ENCODE assay signal across 30 cellular contexts in the genomic region with DNA sequence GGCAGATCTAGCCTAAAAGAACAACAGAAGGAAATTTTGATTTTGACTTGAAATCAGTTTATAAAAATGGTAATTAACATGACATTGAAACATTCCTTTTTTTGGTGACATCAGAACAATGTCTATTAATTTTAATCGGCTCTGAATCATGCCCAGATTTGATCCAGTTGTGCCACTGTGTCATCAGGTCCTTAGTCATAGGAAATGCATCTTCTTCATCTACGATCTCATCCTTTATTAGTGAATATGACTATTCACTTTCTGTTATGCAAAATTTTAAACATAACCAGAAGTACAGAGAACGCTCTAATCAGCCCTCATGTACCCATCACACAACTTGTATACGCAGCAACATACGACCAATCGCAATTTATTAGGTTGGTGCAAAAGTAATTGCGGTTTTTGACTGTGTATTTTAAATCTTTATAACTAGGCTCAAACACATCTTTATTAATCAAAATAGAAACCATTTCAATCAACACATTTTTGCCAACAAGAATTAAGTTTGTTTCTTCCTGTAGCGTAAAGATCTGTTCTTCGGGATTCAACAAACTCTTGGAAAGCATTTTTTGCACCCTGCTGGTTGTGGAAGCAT. TPM values are rescaled to one million over a fixed set of nuclear protein-coding genes. Genes with fewer than 3 reads are reported as not detected.
DNase-seq lines count a peak whose midpoint lies in the region; ATAC-seq, FAIRE-seq and TF ChIP-seq lines count a peak whose summit lies in the region.
"Had no signal": no experiment of that assay in that cellular context is flagged by ENCODE, and none has a peak within 500 bp of the region (broad histone marks: within the 10 kb centered on the region; RNA-seq: fewer than 3 reads in every experiment).

No MANE protein-coding gene starts in this region.

- H3K27me3 Mint-ChIP-seq in GM23338 (ENCODE audit: insufficient read depth, low read depth, poor library complexity): peaks cover 5% of the 10 kb centered on the region
- H3K27me3 Mint-ChIP-seq: stimulated activated naive CD8-positive, alpha-beta T cell treated with anti-CD3 and anti-CD28 coated beads, Interleukin-15, amount 100 ng/mL, for 72 hours had no signal

- peak; percentile 49 for DNase-seq in mammary epithelial cell
- DNase-seq in breast epithelium (ENCODE audit: low spot score in 2 of 2): no peak
- peak; percentile 38 for DNase-seq in LHCN-M2 (ENCODE audit: low read depth)
- DNase-seq in endothelial cell of umbilical vein (ENCODE audit: low read depth, low spot score): no peak
- peak; percentile 1 for DNase-seq in stimulated activated CD8-positive, alpha-beta memory T cell treated with anti-CD3 and anti-CD28 coated beads, Interleukin-4, amount 100 ng/mL, for 48 hours
- no peak for DNase-seq in GM23338 (ENCODE audit: low spot score)
- no peak for DNase-seq in SIG-M5 (lab: John Stamatoyannopoulos, UW)
- DNase-seq in erythroblast (lab: John Stamatoyannopoulos, UW): no peak
- DNase-seq: activated CD4-positive, alpha-beta memory T cell treated with anti-CD3 and anti-CD28 coated beads for 36 hours; activated CD4-positive, CD25-positive, alpha-beta regulatory T cell; activated naive CD4-positive, alpha-beta T cell treated with Interleukin-2 at 50 U/mL for 16 hours; activated T-cell treated with anti-CD3 and anti-CD28 coated beads, Interleukin-2, amount 50 U/mL, for 72 hours; amniotic stem cell; BE2C; CD8-positive, alpha-beta memory T cell; DMS53; IMR-90; islet precursor cell; left ventricle myocardium superior; NCI-H1105; NCI-H187 treated with DMSO at 0.1 percent for 48 hours; NCI-H2171; spleen; stimulated activated CD4-positive, alpha-beta T cell treated with anti-CD3 and anti-CD28 coated beads, Interleukin-2, amount 100 ng/mL, for 24 hours; stimulated activated naive CD8-positive, alpha-beta T cell treated with anti-CD3 and anti-CD28 coated beads, Interleukin-15, amount 100 ng/mL, for 72 hours; T-helper 1 cell had no signal

- H3K9ac ChIP-seq in mammary epithelial cell (ENCODE audit: insufficient read depth, low read length): no peak overlapping the region
- no peak overlapping the region for H3K9ac ChIP-seq in endothelial cell of umbilical vein (replicated peaks; ENCODE audit: extremely low read depth, insufficient read depth, low read length)

- no peaks in the 10 kb centered on the region for H3F3A ChIP-seq in GM23338 (replicated peaks; ENCODE audit: low read depth)

- no peaks in the 10 kb centered on the region for H3K36me3 Mint-ChIP-seq in GM23338 (ENCODE audit: low read depth)
- H3K36me3 Mint-ChIP-seq: activated CD4-positive, alpha-beta memory T cell treated with anti-CD3 and anti-CD28 coated beads for 36 hours; CD8-positive, alpha-beta memory T cell had no signal

- H3K36me3 ChIP-seq in mammary epithelial cell (ENCODE audit: insufficient read depth, low read length) (no peaks in the 10 kb centered on the region), breast epithelium (no peaks in the 10 kb centered on the region), endothelial cell of umbilical vein (ENCODE audit: control insufficient read depth in 2 of 2, extremely low read depth in 1 of 2, insufficient read depth in 2 of 2, low read length in 2 of 2) (no peaks in the 10 kb centered on the region), GM23338 (ENCODE audit: insufficient read depth) (no peaks in the 10 kb centered on the region)
- H3K36me3 ChIP-seq: BE2C, right atrium auricular region, spleen, vagina had no signal

- H3K9me3 ChIP-seq in mammary epithelial cell (replicated peaks; ENCODE audit: insufficient read depth, low read length) (no peaks in the 10 kb centered on the region), breast epithelium (no peaks in the 10 kb centered on the region), endothelial cell of umbilical vein (replicated peaks; ENCODE audit: control insufficient read depth, insufficient read depth, low read length) (no peaks in the 10 kb centered on the region)
- H3K9me3 ChIP-seq: BE2C, right atrium auricular region, spleen, vagina had no signal

- H3K4me1 ChIP-seq in mammary epithelial cell (ENCODE audit: insufficient read depth, low read length) (peaks cover 29% of the 10 kb centered on the region), breast epithelium (peaks cover 0 to 5% of the 10 kb centered on the region in 2 donors), endothelial cell of umbilical vein (ENCODE audit: control insufficient read depth, extremely low read depth, insufficient read depth, low read length) (no peaks in the 10 kb centered on the region), GM23338 (ENCODE audit: insufficient read depth) (no peaks in the 10 kb centered on the region)
- H3K4me1 ChIP-seq: BE2C had no signal

- H3K9me2 ChIP-seq in GM23338 (ENCODE audit: insufficient read depth): no peaks in the 10 kb centered on the region

- no peaks in the 10 kb centered on the region for H3K9me3 Mint-ChIP-seq in GM23338
- H3K9me3 Mint-ChIP-seq: activated CD4-positive, alpha-beta memory T cell treated with anti-CD3 and anti-CD28 coated beads for 36 hours; activated T-cell treated with anti-CD3 and anti-CD28 coated beads, Interleukin-2, amount 50 U/mL, for 72 hours; CD8-positive, alpha-beta memory T cell; stimulated activated naive CD8-positive, alpha-beta T cell treated with anti-CD3 and anti-CD28 coated beads, Interleukin-15, amount 100 ng/mL, for 72 hours had no signal

- peaks cover 15% of the 10 kb centered on the region for H3K4me1 Mint-ChIP-seq in GM23338

- FAIRE-seq in endothelial cell of umbilical vein (lab: Jason Lieb, UNC): peak; percentile 47
- FAIRE-seq: colon had no signal

- no peak overlapping the region for H3K27ac Mint-ChIP-seq in GM23338
- H3K27ac Mint-ChIP-seq: activated CD4-positive, alpha-beta memory T cell treated with anti-CD3 and anti-CD28 coated beads for 36 hours; activated T-cell treated with anti-CD3 and anti-CD28 coated beads, Interleukin-2, amount 50 U/mL, for 72 hours; CD8-positive, alpha-beta memory T cell; stimulated activated naive CD8-positive, alpha-beta T cell treated with anti-CD3 and anti-CD28 coated beads, Interleukin-15, amount 100 ng/mL, for 72 hours had no signal

- H3K79me2 ChIP-seq in mammary epithelial cell (ENCODE audit: insufficient read depth, low read length) (no peaks in the 10 kb centered on the region), endothelial cell of umbilical vein (ENCODE audit: control insufficient read depth, insufficient read depth, low read length) (no peaks in the 10 kb centered on the region), GM23338 (replicated peaks; ENCODE audit: insufficient read depth) (no peaks in the 10 kb centered on the region)

- intact Hi-C loops in mammary epithelial cell (cut with micrococcal nuclease) (no loop called here), breast epithelium (cut with DNase I; ENCODE audit: low total_unique reads) (no loop called here), endothelial cell of umbilical vein (cut with micrococcal nuclease) (no loop called here)

- CTCF ChIA-PET in mammary epithelial cell (lab: Charles Lee; ENCODE audit: low non-redundant PET) (no interaction called here), endothelial cell of umbilical vein (lab: Charles Lee) (no interaction called here)

- H3K27me3 ChIP-seq in mammary epithelial cell (ENCODE audit: insufficient read depth, low read length) (no peaks in the 10 kb centered on the region), breast epithelium (no peaks in the 10 kb centered on the region), endothelial cell of umbilical vein (ENCODE audit: control insufficient read depth in 2 of 2, insufficient read depth in 2 of 2, low read length in 2 of 2) (no peaks in the 10 kb centered on the region), GM23338 (ENCODE audit: insufficient read depth) (no peaks in the 10 kb centered on the region)
- H3K27me3 ChIP-seq: right atrium auricular region, spleen, vagina had no signal

- ATAC-seq in GM23338: no peak
- ATAC-seq: activated T-cell treated with anti-CD3 and anti-CD28 coated beads, Interleukin-2, amount 50 U/mL, for 72 hours; left ventricle myocardium superior; stimulated activated naive CD8-positive, alpha-beta T cell treated with anti-CD3 and anti-CD28 coated beads, Interleukin-15, amount 100 ng/mL, for 72 hours had no signal

- TF ChIP-seq CTCF in mammary epithelial cell (conservative IDR thresholded peaks at IDR 0.05 in 1 of 2, IDR thresholded peaks at IDR 0.05 in 1 of 2; ENCODE audit: extremely low read depth in 1 of 2, insufficient read depth in 1 of 2, low read depth in 1 of 2, low read length in 2 of 2) (no peak), breast epithelium (IDR thresholded peaks at IDR 0.05) (no peak), endothelial cell of umbilical vein (IDR thresholded peaks at IDR 0.05; ENCODE audit: extremely low read depth in 1 of 2, insufficient read depth in 1 of 2, low read depth in 1 of 2, low read length in 2 of 2) (no peak), GM23338 (conservative IDR thresholded peaks at IDR 0.05; ENCODE audit: low read depth in 2 of 2) (no peak)

- in situ Hi-C loops in mammary epithelial cell (cut with MboI; ENCODE audit: low sequenced_read_pairs in 2 of 2): no loop called here

- no TSS peak for BruUV-seq in mammary epithelial cell (replicated peaks; lab: Mats Ljungman, UMichigan)
- no TSS peak for BruUV-seq in endothelial cell of umbilical vein (replicated peaks; lab: Mats Ljungman, UMichigan)

- H3K4me3 Mint-ChIP-seq in GM23338: no peak overlapping the region
- H3K4me3 Mint-ChIP-seq: activated CD4-positive, alpha-beta memory T cell treated with anti-CD3 and anti-CD28 coated beads for 36 hours; activated T-cell treated with anti-CD3 and anti-CD28 coated beads, Interleukin-2, amount 50 U/mL, for 72 hours; stimulated activated naive CD8-positive, alpha-beta T cell treated with anti-CD3 and anti-CD28 coated beads, Interleukin-15, amount 100 ng/mL, for 72 hours had no signal

- dilution Hi-C loops in mammary epithelial cell (cut with HindIII; ENCODE audit: low sequenced_read_pairs): no loop called here
- dilution Hi-C loops in endothelial cell of umbilical vein (cut with MboI; ENCODE audit: extremely low pct_ligation_motif_present, low sequenced_read_pairs): no loop called here

- H4K20me1 ChIP-seq in mammary epithelial cell (ENCODE audit: insufficient read depth, low read length) (no peaks in the 10 kb centered on the region), endothelial cell of umbilical vein (replicated peaks; ENCODE audit: control insufficient read depth, extremely low read depth, insufficient read depth, low read length) (no peaks in the 10 kb centered on the region), GM23338 (replicated peaks; ENCODE audit: insufficient read depth) (no peaks in the 10 kb centered on the region)

- H3K4me3 ChIP-seq in mammary epithelial cell (replicated peaks in 1 of 3; ENCODE audit: insufficient read depth in 1 of 3, low read depth in 2 of 3, low read length in 3 of 3) (no peak overlapping the region), breast epithelium (no peak overlapping the region), endothelial cell of umbilical vein (replicated peaks in 1 of 3; ENCODE audit: insufficient read depth in 1 of 3, low read depth in 1 of 3, low read length in 3 of 3) (no peak overlapping the region), GM23338 (no peak overlapping the region)
- H3K4me3 ChIP-seq: right atrium auricular region, SK-N-MC, spleen, vagina had no signal

- no peaks in the 10 kb centered on the region for H3K9me1 ChIP-seq in endothelial cell of umbilical vein (replicated peaks; ENCODE audit: control insufficient read depth, extremely low read depth, insufficient read depth, low read length)

- H3K27ac ChIP-seq in mammary epithelial cell (ENCODE audit: insufficient read depth, low read depth, low read length) (no peak overlapping the region), breast epithelium (no peak overlapping the region), endothelial cell of umbilical vein (ENCODE audit: insufficient read depth, low read depth, low read length) (no peak overlapping the region), GM23338 (ENCODE audit: low read depth) (no peak overlapping the region)
- H3K27ac ChIP-seq: right atrium auricular region, SK-N-MC, spleen, vagina had no signal

- H3K4me2 ChIP-seq in mammary epithelial cell (ENCODE audit: insufficient read depth, low read depth, low read length) (peak overlapping the region; percentile 13), endothelial cell of umbilical vein (ENCODE audit: insufficient read depth, low read length) (no peak overlapping the region), GM23338 (no peak overlapping the region)

- TF ChIP-seq POLR2A in breast epithelium (IDR thresholded peaks at IDR 0.05) (no peak), endothelial cell of umbilical vein (IDR thresholded peaks at IDR 0.05; ENCODE audit: low read depth, low read length) (no peak), erythroblast (IDR thresholded peaks at IDR 0.05; ENCODE audit: low read length) (no peak)

- POLR2A ChIA-PET in endothelial cell of umbilical vein (lab: Charles Lee): no interaction called here

- H2AFZ ChIP-seq in mammary epithelial cell (ENCODE audit: low read depth, low read length) (no peak overlapping the region), endothelial cell of umbilical vein (ENCODE audit: low read depth, low read length) (no peak overlapping the region), GM23338 (no peak overlapping the region)

- 69% methylated on average over 9 of the region's 9 CpGs for WGBS in mammary epithelial cell (ENCODE audit: low coverage, missing lambda C conversion rate)

RNA-seq across cellular contexts. Expression of a gene that starts 40.3 kb away (rescaled TPM):
- 1 to 10 TPM; 1.3 to 1.5 TPM for total RNA-seq in mammary epithelial cell
- polyA plus RNA-seq in mammary epithelial cell: 1.1 TPM
- polyA minus RNA-seq in mammary epithelial cell: not detected
- total RNA-seq in breast epithelium: 10 to 100 TPM; 11.5 to 33.5 (median 16.5) TPM
- total RNA-seq in LHCN-M2 (2014; rRNA removed): 0.11 and 0.13 TPM in 2 replicates
- polyA plus RNA-seq in LHCN-M2 (2012): 0.26 TPM
- total RNA-seq in endothelial cell of umbilical vein: 0.15 and 0.16 TPM in 2 replicates
- polyA plus RNA-seq in endothelial cell of umbilical vein: 0.11 and 0.25 TPM in 2 replicates
- 0.08 and 0.10 TPM in 2 replicates for polyA plus RNA-seq in endothelial cell of umbilical vein (2011; cell fraction: cytosol; rRNA removed)
- polyA plus RNA-seq in endothelial cell of umbilical vein (2011; cell fraction: nucleus; rRNA removed): 0.11 and 0.58 TPM in 2 replicates
- polyA plus RNA-seq in endothelial cell of umbilical vein (2012): 0.04 and 0.05 TPM in 2 replicates
- 0.32 and 0.36 TPM in 2 replicates for polyA minus RNA-seq in endothelial cell of umbilical vein
- polyA minus RNA-seq in endothelial cell of umbilical vein (2011; cell fraction: cytosol; rRNA and poly(A)+ RNA removed): not detected
- 0.67 and 0.96 TPM in 2 replicates for polyA minus RNA-seq in endothelial cell of umbilical vein (2011; cell fraction: nucleus; rRNA and poly(A)+ RNA removed)
- 0.10 and 0.50 TPM in 2 replicates for total RNA-seq in GM23338 (2014; rRNA removed; shearing (Covaris generic))
- 0.39 and 1.3 TPM in 2 replicates for polyA plus RNA-seq in GM23338 (2016; fragmentation: Nextera tagmentation; extraction: Ambion mirVana)

Comparison
In these comparisons a context has a peak if more than half of its experiments do, and no peak if none do; other contexts are left out.
1. DNase-seq: peak in mammary epithelial cell (single experiment), LHCN-M2 (single experiment) and stimulated activated CD8-positive, alpha-beta memory T cell treated with anti-CD3 and anti-CD28 coated beads, Interleukin-4, amount 100 ng/mL, for 48 hours (single experiment); none in breast epithelium (0 of 2), endothelial cell of umbilical vein (single experiment), GM23338 (single experiment), SIG-M5 (single experiment) and erythroblast (0 of 2).